In the genomic region with DNA sequence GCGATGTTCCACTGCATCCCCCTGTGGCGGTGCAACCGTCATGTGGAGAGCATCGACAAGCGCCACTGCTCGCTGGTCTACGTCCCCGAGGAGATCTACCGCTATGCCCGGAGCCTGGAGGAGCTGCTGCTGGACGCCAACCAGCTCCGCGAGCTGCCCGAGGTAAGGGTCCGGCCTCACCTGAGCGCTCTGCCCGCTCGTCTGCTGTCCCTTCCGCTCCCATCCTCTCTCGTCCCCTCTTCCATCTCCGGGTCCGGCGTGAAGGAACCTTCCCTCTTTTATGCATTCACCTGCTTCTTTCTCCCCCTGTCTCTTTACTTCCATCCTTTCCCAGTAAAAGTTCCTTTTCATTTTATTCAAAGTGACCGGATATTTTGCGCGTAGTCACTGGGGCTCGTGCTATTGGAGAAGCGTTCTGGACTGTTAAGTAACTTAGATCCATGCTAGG, we compare ENCODE assay signal across 8 cellular contexts. TPM values are rescaled to one million over a fixed set of nuclear protein-coding genes. Genes with fewer than 3 reads are reported as not detected.
DNase-seq lines count a peak whose midpoint lies in the region; ATAC-seq and TF ChIP-seq lines count a peak whose summit lies in the region.

No MANE protein-coding gene starts in this region.

- peak overlapping the region; percentile 71 to 78 for H3K18ac ChIP-seq in mesenchymal stem cell (ENCODE audit: low read depth in 1 of 2, low read length in 2 of 2)

- H3K4me2 ChIP-seq in mesenchymal stem cell (ENCODE audit: low read length, poor library complexity, severe bottlenecking) = peak overlapping the region; percentile 78

- peak overlapping the region; percentile 89 for H3K9ac ChIP-seq in mesenchymal stem cell (ENCODE audit: low read length)

- intact Hi-C loops in upper lobe of right lung (cut with DNase I) = no loop called here

- H3K4me1 ChIP-seq in mesenchymal stem cell (ENCODE audit: control insufficient read depth, insufficient read depth, low read depth, low read length) (peaks cover 7% of the 10 kb centered on the region), upper lobe of right lung (peaks cover 11% of the 10 kb centered on the region)

- H3K36me3 ChIP-seq in mesenchymal stem cell (ENCODE audit: control insufficient read depth in 1 of 2, insufficient read depth in 2 of 2, low read depth in 1 of 2, low read length in 2 of 2) (no peaks in the 10 kb centered on the region), upper lobe of right lung (no peaks in the 10 kb centered on the region)

- no peak overlapping the region for H2AK5ac ChIP-seq in mesenchymal stem cell (ENCODE audit: low read length, severe bottlenecking)

- H3K27me3 ChIP-seq in mesenchymal stem cell (ENCODE audit: control insufficient read depth in 1 of 2, insufficient read depth in 1 of 2, low read length in 2 of 2) (peaks cover 0 to 10% of the 10 kb centered on the region in 2 experiments), upper lobe of right lung (no peaks in the 10 kb centered on the region)

- H3K14ac ChIP-seq in mesenchymal stem cell (ENCODE audit: low read length in 2 of 2) = peak overlapping the region in 1 of 2 experiments; percentile 84

- H2BK12ac ChIP-seq in mesenchymal stem cell (ENCODE audit: low read length in 2 of 2) = no peak overlapping the region

- peak; percentile 21 for ATAC-seq in GM21786 (IDR thresholded peaks at IDR 0.05; ENCODE audit: unreplicated experiment)
- peak; percentile 26 for ATAC-seq in upper lobe of right lung
- no peak for ATAC-seq in GM19463 (IDR thresholded peaks at IDR 0.05; ENCODE audit: unreplicated experiment)

- H2BK5ac ChIP-seq in mesenchymal stem cell (ENCODE audit: low read depth, low read length, poor library complexity, severe bottlenecking) = peak overlapping the region; percentile 19

- H3K23ac ChIP-seq in mesenchymal stem cell (ENCODE audit: low read length in 2 of 2) = no peak overlapping the region

- H2BK15ac ChIP-seq in mesenchymal stem cell (ENCODE audit: low read depth, poor library complexity, severe bottlenecking) = peak overlapping the region; percentile 58

- peaks cover 27% of the 10 kb centered on the region for H3K79me1 ChIP-seq in mesenchymal stem cell (replicated peaks; ENCODE audit: low read length, poor library complexity, severe bottlenecking)

- no peak overlapping the region for H4K8ac ChIP-seq in mesenchymal stem cell (ENCODE audit: low read length)

- H2BK120ac ChIP-seq in mesenchymal stem cell (ENCODE audit: low read depth, low read length) = peak overlapping the region; percentile 58

- peak overlapping the region; percentile 20 for H2AFZ ChIP-seq in mesenchymal stem cell (ENCODE audit: low read depth, low read length)

- WGBS in mesenchymal stem cell = under 1% methylated on average over 28 of the region's 28 CpGs

- no peak overlapping the region for H4K91ac ChIP-seq in mesenchymal stem cell (ENCODE audit: low read length)

- H3K27ac ChIP-seq in caudate nucleus (ENCODE audit: low read depth, low read length) (peak overlapping the region; percentile 68), mesenchymal stem cell (ENCODE audit: low read length, poor library complexity, severe bottlenecking) (no peak overlapping the region), upper lobe of right lung (peak overlapping the region; percentile 72)

- peak; percentile 63 for DNase-seq in COLO668 (lab: John Stamatoyannopoulos, UW; ENCODE audit: unreplicated experiment)
- peak; percentile 49 for DNase-seq in NCI-H345 (lab: John Stamatoyannopoulos, UW)
- DNase-seq in caudate nucleus (lab: John Stamatoyannopoulos, UW) = peak in 4 of 61 donors; percentile 35 to 68 (median 44)
- peak; percentile 26 for DNase-seq in mesenchymal stem cell
- DNase-seq in upper lobe of right lung = no peak
- DNase-seq in activated CD4-positive, alpha-beta T cell treated with anti-CD3 and anti-CD28 coated beads, Interleukin-2, amount 50 U/mL, for 1 hour = no peak

- peak overlapping the region in 1 of 2 experiments; percentile 54 for H3K4ac ChIP-seq in mesenchymal stem cell (ENCODE audit: low read depth in 1 of 2, low read length in 2 of 2)

- H3K4me3 ChIP-seq in mesenchymal stem cell (ENCODE audit: insufficient read depth in 1 of 2, low read depth in 1 of 2, low read length in 2 of 2) (peak overlapping the region; percentile 87 to 91), upper lobe of right lung (peak overlapping the region; percentile 84)

- H3K9me3 ChIP-seq in mesenchymal stem cell (ENCODE audit: control insufficient read depth, low read length) (peaks cover 4% of the 10 kb centered on the region), upper lobe of right lung (no peaks in the 10 kb centered on the region)

- no peak for TF ChIP-seq CTCF in upper lobe of right lung (IDR thresholded peaks at IDR 0.05)

RNA-seq across cellular contexts. Expression of gene LRRC1, which starts 0.5 kb away (rescaled TPM):
- 3.4 TPM for polyA plus RNA-seq in mesenchymal stem cell (2013, experiment 1 of 2)
- 3.2 TPM for polyA plus RNA-seq in mesenchymal stem cell (2013, experiment 2 of 2)
- total RNA-seq in upper lobe of right lung = 22.3 TPM

Comparison
In these comparisons a context has a peak if more than half of its experiments do, and no peak if none do; other contexts are left out.
1. DNase-seq: peak in COLO668 (single experiment), NCI-H345 (single experiment) and mesenchymal stem cell (single experiment); none in upper lobe of right lung (single experiment) and activated CD4-positive, alpha-beta T cell treated with anti-CD3 and anti-CD28 coated beads, Interleukin-2, amount 50 U/mL, for 1 hour (single experiment).